16 cellular contexts compared by ENCODE assay signal in the genomic region with DNA sequence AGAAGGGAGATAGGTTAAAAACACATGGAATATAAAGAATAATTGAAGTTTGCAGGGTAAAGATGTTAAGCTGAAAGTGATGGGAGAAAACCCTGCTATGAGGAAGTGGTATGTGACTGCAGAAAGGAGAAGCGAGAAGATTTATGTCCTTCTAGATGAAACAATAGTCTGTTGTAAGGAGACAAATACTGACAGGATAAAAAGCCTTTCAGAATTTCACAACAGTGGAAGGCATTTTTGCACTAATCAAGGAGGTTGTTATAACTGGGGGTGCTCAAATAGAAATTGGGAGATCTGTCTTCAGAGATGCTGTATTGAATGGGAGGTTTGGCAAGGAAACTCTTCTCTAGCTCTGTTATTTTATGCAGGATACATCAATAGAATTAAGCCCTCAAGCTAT.
A peak's percentile ranks its signal among the peaks of the same experiment; 100 is the strongest.
DNase-seq lines count a peak whose midpoint lies in the region; ATAC-seq and TF ChIP-seq lines count a peak whose summit lies in the region.
"Had no signal": no experiment of that assay in that cellular context is flagged by ENCODE, and none has a peak within 500 bp of the region (broad histone marks: within the 10 kb centered on the region; RNA-seq: fewer than 3 reads in every experiment).

No MANE protein-coding gene starts in this region.

- H3K9me2 ChIP-seq in OCI-LY7 (ENCODE audit: insufficient read depth, low read length): no peaks in the 10 kb centered on the region

- no peaks in the 10 kb centered on the region for H3K79me2 ChIP-seq in OCI-LY7 (ENCODE audit: insufficient read depth, low read depth, low read length)

- TF ChIP-seq POLR2A in esophagus muscularis mucosa (IDR thresholded peaks at IDR 0.05; ENCODE audit: low read depth): no peak

- intact Hi-C loops in OCI-LY7 (cut with micrococcal nuclease; ENCODE audit: unreplicated experiment) (no loop called here), esophagus muscularis mucosa (cut with DNase I) (no loop called here)

- DNase-seq in MV-4-11 (lab: John Stamatoyannopoulos, UW) (peak; percentile 78), OCI-LY7 (ENCODE audit: low spot score) (peak; percentile 2), esophagus muscularis mucosa (ENCODE audit: extremely low spot score) (peak; percentile 10), NCI-H774 (lab: John Stamatoyannopoulos, UW) (no peak)
- no peak for DNase-seq in activated T-cell treated with anti-CD3 and anti-CD28 coated beads, Interleukin-2, amount 50 U/mL, for 4 hours
- DNase-seq: CD4-positive, CD25-positive, alpha-beta regulatory T cell; H7; MG63; NCI-H1105 treated with DMSO at 0.1 percent for 48 hours; NCI-H2029 treated with DMSO at 0.1 percent for 48 hours; NCI-H345; Peyer's patch; SW 1271 had no signal

- BruUV-seq in OCI-LY7 (replicated peaks; lab: Mats Ljungman, UMichigan): no TSS peak

- no peaks in the 10 kb centered on the region for H3K4me1 Mint-ChIP-seq in activated T-cell treated with anti-CD3 and anti-CD28 coated beads, Interleukin-2, amount 50 U/mL, for 4 hours (ENCODE audit: low read depth)
- H3K4me1 Mint-ChIP-seq: CD4-positive, CD25-positive, alpha-beta regulatory T cell had no signal

- no peak overlapping the region for H3K4me3 ChIP-seq in OCI-LY7 (ENCODE audit: low read depth, low read length, poor library complexity, severe bottlenecking)
- no peak overlapping the region for H3K4me3 ChIP-seq in esophagus muscularis mucosa
- H3K4me3 ChIP-seq: MG63, Peyer's patch, SJSA1 had no signal

- no peak for TF ChIP-seq EP300 in esophagus muscularis mucosa (IDR thresholded peaks at IDR 0.05)

- no peaks in the 10 kb centered on the region for H3K9me3 ChIP-seq in OCI-LY7 (ENCODE audit: low read length)
- H3K9me3 ChIP-seq in esophagus muscularis mucosa: no peaks in the 10 kb centered on the region
- H3K9me3 ChIP-seq: MG63, Peyer's patch, SJSA1 had no signal

- 63% methylated on average over 1 of the region's 1 CpG for WGBS in esophagus muscularis mucosa

- no peaks in the 10 kb centered on the region for H3K36me3 Mint-ChIP-seq in activated T-cell treated with anti-CD3 and anti-CD28 coated beads, Interleukin-2, amount 50 U/mL, for 4 hours (ENCODE audit: insufficient read depth)
- H3K36me3 Mint-ChIP-seq: CD4-positive, CD25-positive, alpha-beta regulatory T cell had no signal

- POLR2A ChIA-PET in OCI-LY7 (lab: Charles Lee): no interaction called here

- H3K9me3 Mint-ChIP-seq in activated T-cell treated with anti-CD3 and anti-CD28 coated beads, Interleukin-2, amount 50 U/mL, for 4 hours: no peaks in the 10 kb centered on the region

- H3K36me3 ChIP-seq in OCI-LY7 (ENCODE audit: insufficient read depth, low read length) (no peaks in the 10 kb centered on the region), esophagus muscularis mucosa (no peaks in the 10 kb centered on the region)
- H3K36me3 ChIP-seq: MG63, Peyer's patch, SJSA1 had no signal

- H3K4me1 ChIP-seq in OCI-LY7 (ENCODE audit: insufficient read depth, low read length, poor library complexity, severe bottlenecking) (no peaks in the 10 kb centered on the region), esophagus muscularis mucosa (no peaks in the 10 kb centered on the region)
- H3K4me1 ChIP-seq: Peyer's patch, SJSA1 had no signal

- H3K27me3 ChIP-seq in esophagus muscularis mucosa: no peaks in the 10 kb centered on the region
- H3K27me3 ChIP-seq: Peyer's patch, SJSA1 had no signal

- CTCF ChIA-PET in OCI-LY7 (lab: Charles Lee; ENCODE audit: unreplicated experiment): no interaction called here

- H3K4me2 ChIP-seq in OCI-LY7 (ENCODE audit: low read length): no peak overlapping the region

- TF ChIP-seq CTCF in OCI-LY7 (conservative IDR thresholded peaks at IDR 0.05; ENCODE audit: low read length) (no peak), esophagus muscularis mucosa (IDR thresholded peaks at IDR 0.05) (no peak)

- H2AFZ ChIP-seq in OCI-LY7 (ENCODE audit: low read length): no peak overlapping the region

- H3K27me3 Mint-ChIP-seq in activated T-cell treated with anti-CD3 and anti-CD28 coated beads, Interleukin-2, amount 50 U/mL, for 4 hours (ENCODE audit: low read depth): peaks cover 5% of the 10 kb centered on the region
- H3K27me3 Mint-ChIP-seq: CD4-positive, CD25-positive, alpha-beta regulatory T cell had no signal

- ATAC-seq in GM21515 (IDR thresholded peaks at IDR 0.05; ENCODE audit: unreplicated experiment) (no peak), HG02571 (IDR thresholded peaks at IDR 0.05; ENCODE audit: unreplicated experiment) (no peak)
- ATAC-seq in activated T-cell treated with anti-CD3 and anti-CD28 coated beads, Interleukin-2, amount 50 U/mL, for 4 hours: no peak

- H3K4me3 Mint-ChIP-seq in activated T-cell treated with anti-CD3 and anti-CD28 coated beads, Interleukin-2, amount 50 U/mL, for 4 hours: no peak overlapping the region
- H3K4me3 Mint-ChIP-seq: CD4-positive, CD25-positive, alpha-beta regulatory T cell had no signal

- H3K27ac ChIP-seq in OCI-LY7 (ENCODE audit: low read depth, low read length, poor library complexity, severe bottlenecking): no peak overlapping the region
- H3K27ac ChIP-seq in esophagus muscularis mucosa (replicated peaks in 1 of 4): no peak overlapping the region
- H3K27ac ChIP-seq: Peyer's patch, SJSA1 had no signal

- H4K20me1 ChIP-seq in OCI-LY7 (ENCODE audit: insufficient read depth, low read length): no peaks in the 10 kb centered on the region

Comparison
In these comparisons a context has a peak if more than half of its experiments do, and no peak if none do; other contexts are left out.
1. DNase-seq: peak in MV-4-11 (single experiment), OCI-LY7 (single experiment) and esophagus muscularis mucosa (single experiment); none in NCI-H774 (single experiment) and activated T-cell treated with anti-CD3 and anti-CD28 coated beads, Interleukin-2, amount 50 U/mL, for 4 hours (single experiment).